Comparison of ENCODE assay signal across 26 cellular contexts in the genomic region with DNA sequence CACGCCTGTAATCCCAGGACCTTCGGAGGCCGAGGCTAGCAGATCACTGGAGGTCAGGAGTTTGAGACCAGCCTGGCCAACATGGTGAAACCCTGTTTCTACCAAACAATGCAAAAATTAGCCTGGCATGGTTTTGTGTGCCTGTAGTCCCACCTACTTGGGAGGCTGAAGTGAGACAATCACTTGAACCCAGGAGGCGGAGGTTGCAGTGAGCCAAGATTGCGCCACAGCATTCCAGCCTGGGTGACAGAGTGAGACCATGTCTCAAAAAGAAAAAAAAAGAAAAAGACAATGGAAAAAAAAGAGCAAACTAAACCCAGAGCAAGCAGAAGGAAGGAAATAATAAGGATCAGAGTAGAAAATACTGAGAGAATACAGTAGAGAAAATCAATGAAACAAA. TPM values are rescaled to one million over a fixed set of nuclear protein-coding genes. Genes with fewer than 3 reads are reported as not detected.
A peak's percentile ranks its signal among the peaks of the same experiment; 100 is the strongest.
DNase-seq lines count a peak whose midpoint lies in the region; ATAC-seq, FAIRE-seq and TF ChIP-seq lines count a peak whose summit lies in the region.
"Had no signal": no experiment of that assay in that cellular context is flagged by ENCODE, and none has a peak within 500 bp of the region (broad histone marks: within the 10 kb centered on the region; RNA-seq: fewer than 3 reads in every experiment).

No MANE protein-coding gene starts in this region.

- no peak for TF ChIP-seq CTCF in AG10803 (conservative IDR thresholded peaks at IDR 0.05; ENCODE audit: low read length)
- no peak for TF ChIP-seq CTCF in IMR-90 (conservative IDR thresholded peaks at IDR 0.05; ENCODE audit: low read depth, low read length)
- no peak for TF ChIP-seq CTCF in H1 (IDR thresholded peaks at IDR 0.05; ENCODE audit: control extremely low read depth in 1 of 3, insufficient read depth in 1 of 3, low read depth in 1 of 3, low read length in 3 of 3)

- H3K9me2 ChIP-seq in Karpas-422 (replicated peaks; ENCODE audit: insufficient read depth, low read length): no peaks in the 10 kb centered on the region

- H2AK5ac ChIP-seq in IMR-90 (ENCODE audit: low read depth, low read length): no peak overlapping the region
- H2AK5ac ChIP-seq in H1 (ENCODE audit: low read depth, low read length): no peak overlapping the region

- dilution Hi-C loops in IMR-90 (cut with HindIII; ENCODE audit: low sequenced_read_pairs, unreplicated experiment): no loop called here

- no peaks in the 10 kb centered on the region for H3K9me3 ChIP-seq in IMR-90 (ENCODE audit: control insufficient read depth, insufficient read depth, low read length)
- no peaks in the 10 kb centered on the region for H3K9me3 ChIP-seq in H1 (ENCODE audit: insufficient read depth in 2 of 2, low read depth in 1 of 2, low read length in 1 of 2)
- no peaks in the 10 kb centered on the region for H3K9me3 ChIP-seq in Karpas-422 (ENCODE audit: low read length)
- H3K9me3 ChIP-seq: body of pancreas, suprapubic skin had no signal

- WGBS in IMR-90 (ENCODE audit: extremely low coverage in 2 of 2, insufficient read length in 1 of 2), 2 experiments: 80% methylated on average over 1 of the region's 5 CpGs; no CpG with 5 or more reads in 1 of the 2 experiments
- WGBS in H1 (ENCODE audit: extremely low coverage in 1 of 2, insufficient coverage in 1 of 2, insufficient read length in 1 of 2, insufficient replicate concordance in 2 of 2, low coverage in 1 of 2, low lambda C conversion rate in 2 of 2, missing lambda C conversion rate in 1 of 2), 2 experiments: 93% methylated on average over 5 of the region's 5 CpGs; no CpG with 5 or more reads in 1 of the 2 experiments

- no peak for TF ChIP-seq RAD21 in IMR-90 (IDR thresholded peaks at IDR 0.05; ENCODE audit: low read length)
- no peak for TF ChIP-seq RAD21 in H1 (IDR thresholded peaks at IDR 0.05 in 1 of 2, conservative IDR thresholded peaks at IDR 0.05 in 1 of 2; ENCODE audit: low read depth in 2 of 2, low read length in 2 of 2)

- H3K4me1 ChIP-seq in IMR-90 (ENCODE audit: control insufficient read depth, insufficient read depth, low read length) (peaks cover 6% of the 10 kb centered on the region), H1 (replicated peaks in 1 of 4; ENCODE audit: control insufficient read depth in 3 of 4, insufficient read depth in 4 of 4, low read length in 3 of 4) (peaks cover 0 to 4% (median 0%) of the 10 kb centered on the region in 4 experiments; a peak in 3 of 7 replicates), Karpas-422 (ENCODE audit: low read length) (peaks cover 24% of the 10 kb centered on the region)

- H3K23me2 ChIP-seq in H1 (ENCODE audit: low read depth, low read length): peaks cover 3% of the 10 kb centered on the region

- H4K5ac ChIP-seq in IMR-90 (ENCODE audit: low read depth, low read length) (no peak overlapping the region), H1 (ENCODE audit: insufficient read length, low read depth, low read length) (no peak overlapping the region)

- no peak overlapping the region for H3K18ac ChIP-seq in IMR-90 (ENCODE audit: low read depth, low read length)
- H3K18ac ChIP-seq in H1 (ENCODE audit: extremely low read depth, low read length): no peak overlapping the region

- CTCF ChIA-PET in IMR-90 (lab: Yijun Ruan, JAX) (interaction anchor here (0.6 kb wide), 1 partner anchor 410 kb away, joined by 4 read pairs; no protein-coding TSS in a partner anchor), H1 (lab: Charles Lee; ENCODE audit: partially characterized antibody) (interaction anchor here (0.7 kb wide), 1 partner anchor 19 kb away, joined by 4 read pairs; no protein-coding TSS in a partner anchor)

- H4K20me1 ChIP-seq in IMR-90 (ENCODE audit: insufficient read depth, low read length) (peaks cover 18% of the 10 kb centered on the region), H1 (replicated peaks in 1 of 2; ENCODE audit: control insufficient read depth in 1 of 2, insufficient read depth in 2 of 2, low read length in 2 of 2) (no peaks in the 10 kb centered on the region), Karpas-422 (ENCODE audit: insufficient read depth, low read depth, low read length) (peaks cover 27% of the 10 kb centered on the region)

- H2BK15ac ChIP-seq in IMR-90 (ENCODE audit: low read depth, low read length): no peak overlapping the region
- H2BK15ac ChIP-seq in H1 (ENCODE audit: low read length): no peak overlapping the region

- H3K4me3 ChIP-seq in AG10803 (ENCODE audit: low read length) (no peak overlapping the region), IMR-90 (ENCODE audit: insufficient read depth, low read depth, low read length) (no peak overlapping the region), H1 (ENCODE audit: extremely low read depth in 1 of 4, insufficient read depth in 2 of 4, low read depth in 3 of 4, low read length in 4 of 4) (no peak overlapping the region), Karpas-422 (ENCODE audit: low read length) (no peak overlapping the region)
- H3K4me3 ChIP-seq: body of pancreas, SK-N-MC, suprapubic skin had no signal

- no peak overlapping the region for H2BK20ac ChIP-seq in IMR-90 (ENCODE audit: low read depth, low read length)
- no peak overlapping the region for H2BK20ac ChIP-seq in H1 (ENCODE audit: low read length)

- H3K27me3 ChIP-seq in IMR-90 (ENCODE audit: control insufficient read depth, insufficient read depth, low read length): no peaks in the 10 kb centered on the region
- H3K27me3 ChIP-seq in H1 (replicated peaks in 1 of 4; ENCODE audit: control insufficient read depth in 3 of 4, extremely low read depth in 1 of 4, insufficient read depth in 3 of 4, low read length in 3 of 4): no peaks in the 10 kb centered on the region
- H3K27me3 ChIP-seq in Karpas-422 (ENCODE audit: low read length): no peaks in the 10 kb centered on the region
- H3K27me3 ChIP-seq: body of pancreas, suprapubic skin had no signal

- POLR2A ChIA-PET in IMR-90 (lab: Charles Lee; ENCODE audit: unreplicated experiment): no interaction called here
- POLR2A ChIA-PET in H1 (lab: Charles Lee; ENCODE audit: partially characterized antibody): interaction anchor here (0.7 to 2.3 kb wide), 2 partner anchors 16 to 32 kb away, joined by 3 to 4 read pairs; no protein-coding TSS in a partner anchor
- POLR2A ChIA-PET in naive thymus-derived CD8-positive, alpha-beta T cell (lab: Charles Lee): no interaction called here

- no peak overlapping the region for H2BK12ac ChIP-seq in H1 (ENCODE audit: low read depth, low read length)

- H3K4me1 Mint-ChIP-seq in naive thymus-derived CD8-positive, alpha-beta T cell: peaks cover 43 to 88% (median 77%) of the 10 kb centered on the region in 4 donors

- DNase-seq in AG10803 (ENCODE audit: low read depth) (peak; percentile 31), IMR-90 (no peak), H1 (ENCODE audit: low read depth in 1 of 2, low spot score in 2 of 2) (no peak), Karpas-422 (no peak), SW480 (ENCODE audit: low spot score) (no peak), DMS79 treated with DMSO at 0.1 percent for 48 hours (lab: John Stamatoyannopoulos, UW) (no peak)
- no peak for DNase-seq in naive thymus-derived CD8-positive, alpha-beta T cell
- DNase-seq in activated effector memory CD4-positive, alpha-beta T cell treated with Interleukin-2 at 50 U/mL for 16 hours: no peak
- DNase-seq: activated CD4-positive, CD25-positive, alpha-beta regulatory T cell; activated CD8-positive, alpha-beta T cell treated with anti-CD3 and anti-CD28 coated beads, Interleukin-2, amount 10 ng/mL, durations not matched to agents 7 days and 5 days; activated naive CD4-positive, alpha-beta T cell treated with anti-CD3 and anti-CD28 coated beads, Interleukin-2, amount 10 ng/mL, durations not matched to agents 7 days and 5 days; activated T-cell treated with anti-CD3 and anti-CD28 coated beads, Interleukin-2, amount 50 U/mL, for 1 hour; body of pancreas; DMS79; H7; head of caudate nucleus; NCI-H1436 treated with DMSO at 0.1 percent for 48 hours; NCI-H2171; NCI-H526; nucleus accumbens; stimulated activated CD4-positive, alpha-beta T cell treated with anti-CD3 and anti-CD28 coated beads, Interleukin-15, amount 100 ng/mL, for 24 hours; T-helper 9 cell had no signal

- no peak overlapping the region for H3K14ac ChIP-seq in IMR-90 (replicated peaks; ENCODE audit: low read depth, low read length)
- H3K14ac ChIP-seq in H1 (ENCODE audit: insufficient read length): no peak overlapping the region

- TF ChIP-seq EP300 in H1 (IDR thresholded peaks at IDR 0.05; ENCODE audit: borderline replicate concordance in 1 of 2, low read depth in 2 of 2, low read length in 2 of 2): no peak

- H3K4ac ChIP-seq in IMR-90 (ENCODE audit: low read depth, low read length): no peak overlapping the region
- H3K4ac ChIP-seq in H1 (replicated peaks; ENCODE audit: insufficient read length, low read depth, low read length): no peak overlapping the region

- H2BK5ac ChIP-seq in IMR-90 (ENCODE audit: low read depth, low read length, poor library complexity, severe bottlenecking) (no peak overlapping the region), H1 (ENCODE audit: low read depth, low read length) (no peak overlapping the region)

- in situ Hi-C loops in IMR-90 (cut with MboI; ENCODE audit: low sequenced_read_pairs): loop anchor here (25.0 kb wide), 1 partner anchor 382 kb away; a partner anchor contains a TSS

- peak overlapping the region in 6 of 10 donors; percentile 29 to 74 (median 55) for H3K27ac Mint-ChIP-seq in naive thymus-derived CD8-positive, alpha-beta T cell
- H3K27ac Mint-ChIP-seq: activated CD8-positive, alpha-beta T cell treated with anti-CD3 and anti-CD28 coated beads, Interleukin-2, amount 10 ng/mL, durations not matched to agents 7 days and 5 days; activated naive CD4-positive, alpha-beta T cell treated with anti-CD3 and anti-CD28 coated beads, Interleukin-2, amount 10 ng/mL, durations not matched to agents 7 days and 5 days had no signal

- peaks cover 13 to 52% (median 22%) of the 10 kb centered on the region in 3 donors for H3K36me3 Mint-ChIP-seq in naive thymus-derived CD8-positive, alpha-beta T cell

- no peak overlapping the region for H3K27ac ChIP-seq in IMR-90 (ENCODE audit: insufficient read depth, low read length)
- no peak overlapping the region for H3K27ac ChIP-seq in H1 (ENCODE audit: low read depth, low read length)
- no peak overlapping the region for H3K27ac ChIP-seq in Karpas-422 (ENCODE audit: low read length)
- H3K27ac ChIP-seq: body of pancreas, SK-N-MC, suprapubic skin had no signal

- H3K9ac ChIP-seq in IMR-90 (ENCODE audit: low read depth, low read length) (no peak overlapping the region), H1 (replicated peaks in 1 of 4; ENCODE audit: extremely low read depth in 1 of 4, low read depth in 3 of 4, low read length in 3 of 4) (no peak overlapping the region), Karpas-422 (ENCODE audit: low read length) (no peak overlapping the region)

- no peak for FAIRE-seq in H1 (lab: Jason Lieb, UNC)
- FAIRE-seq: colon had no signal

- no peak overlapping the region for H4K8ac ChIP-seq in IMR-90 (ENCODE audit: low read depth in 2 of 2, low read length in 2 of 2)
- no peak overlapping the region for H4K8ac ChIP-seq in H1 (ENCODE audit: extremely low read depth, insufficient read depth, low read length)

- no peaks in the 10 kb centered on the region for H3K27me3 Mint-ChIP-seq in naive thymus-derived CD8-positive, alpha-beta T cell
- H3K27me3 Mint-ChIP-seq: activated naive CD4-positive, alpha-beta T cell treated with anti-CD3 and anti-CD28 coated beads, Interleukin-2, amount 10 ng/mL, durations not matched to agents 7 days and 5 days had no signal

- no peak overlapping the region for H3K4me2 ChIP-seq in IMR-90 (ENCODE audit: low read depth, low read length)
- no peak overlapping the region for H3K4me2 ChIP-seq in H1 (ENCODE audit: insufficient read depth in 1 of 2, low read depth in 2 of 2, low read length in 2 of 2)
- H3K4me2 ChIP-seq in Karpas-422 (ENCODE audit: low read depth, low read length, poor library complexity, severe bottlenecking): no peak overlapping the region

- BruUV-seq in IMR-90 (replicated peaks; lab: Mats Ljungman, UMichigan): no TSS peak

- peaks cover 5 to 28% of the 10 kb centered on the region in 2 experiments; a peak in 3 of 4 replicates for H3K79me2 ChIP-seq in H1 (ENCODE audit: control insufficient read depth in 1 of 2, insufficient read depth in 2 of 2, low read length in 2 of 2)
- peaks cover 99% of the 10 kb centered on the region for H3K79me2 ChIP-seq in Karpas-422 (ENCODE audit: low read length)

- no peak overlapping the region for H2AK9ac ChIP-seq in IMR-90 (replicated peaks; ENCODE audit: low read depth, low read length, poor library complexity)

- H4K91ac ChIP-seq in IMR-90 (ENCODE audit: insufficient read depth, low read depth, low read length) (no peak overlapping the region), H1 (replicated peaks; ENCODE audit: insufficient read length, low read length) (no peak overlapping the region)

- intact Hi-C loops in IMR-90 (cut with micrococcal nuclease): no loop called here

- H3K36me3 ChIP-seq in IMR-90 (ENCODE audit: control insufficient read depth, insufficient read depth, low read length): peaks cover 3% of the 10 kb centered on the region; the same call in 1 of the 2 replicates
- H3K36me3 ChIP-seq in H1 (ENCODE audit: control insufficient read depth in 2 of 4, insufficient read depth in 4 of 4, low read length in 3 of 4): peaks cover 0 to 10% (median 2%) of the 10 kb centered on the region in 4 experiments; a peak in 4 of 8 replicates
- peaks cover 47% of the 10 kb centered on the region; the same call in 1 of the 2 replicates for H3K36me3 ChIP-seq in Karpas-422 (ENCODE audit: insufficient read depth, low read length)

- H3K79me1 ChIP-seq in IMR-90 (ENCODE audit: low read depth in 1 of 2, low read length in 2 of 2) (peaks cover 31 to 61% of the 10 kb centered on the region in 2 experiments), H1 (ENCODE audit: low read depth, low read length) (no peaks in the 10 kb centered on the region; the same call in none of the 2 replicates)

- H2BK120ac ChIP-seq in IMR-90 (ENCODE audit: low read depth, low read length): no peak overlapping the region
- no peak overlapping the region for H2BK120ac ChIP-seq in H1 (replicated peaks; ENCODE audit: low read depth, low read length)

- H2AFZ ChIP-seq in IMR-90 (replicated peaks; ENCODE audit: low read length, poor library complexity) (no peak overlapping the region), H1 (ENCODE audit: low read length) (no peak overlapping the region), Karpas-422 (ENCODE audit: low read length) (no peak overlapping the region)

- H3K56ac ChIP-seq in IMR-90 (ENCODE audit: extremely low read depth, insufficient read depth, low read length): no peak overlapping the region
- no peak overlapping the region for H3K56ac ChIP-seq in H1 (replicated peaks; ENCODE audit: insufficient read length, low read depth, low read length)

- H3K23ac ChIP-seq in IMR-90 (ENCODE audit: low read depth, low read length) (no peak overlapping the region), H1 (ENCODE audit: insufficient read length) (no peak overlapping the region)

- TF ChIP-seq POLR2A in IMR-90 (IDR thresholded peaks at IDR 0.05; ENCODE audit: low read depth, low read length) (no peak), H1 (IDR thresholded peaks at IDR 0.05; ENCODE audit: control extremely low read depth in 1 of 2, low read depth in 2 of 2, low read length in 2 of 2) (no peak)

- ATAC-seq in IMR-90 (ENCODE audit: low read depth): no peak
- ATAC-seq in naive thymus-derived CD8-positive, alpha-beta T cell: no peak
- ATAC-seq: activated CD8-positive, alpha-beta T cell treated with anti-CD3 and anti-CD28 coated beads, Interleukin-2, amount 10 ng/mL, durations not matched to agents 7 days and 5 days; body of pancreas had no signal

- peaks cover 0 to 2% (median 0%) of the 10 kb centered on the region in 9 donors for H3K9me3 Mint-ChIP-seq in naive thymus-derived CD8-positive, alpha-beta T cell
- H3K9me3 Mint-ChIP-seq: activated naive CD4-positive, alpha-beta T cell treated with anti-CD3 and anti-CD28 coated beads, Interleukin-2, amount 10 ng/mL, durations not matched to agents 7 days and 5 days had no signal

- H3K9me1 ChIP-seq in IMR-90 (ENCODE audit: insufficient read depth, low read length): peaks cover 12% of the 10 kb centered on the region

- H3K4me3 Mint-ChIP-seq in naive thymus-derived CD8-positive, alpha-beta T cell: peak overlapping the region in 5 of 10 donors; percentile 12 to 36 (median 20)
- H3K4me3 Mint-ChIP-seq: activated CD8-positive, alpha-beta T cell treated with anti-CD3 and anti-CD28 coated beads, Interleukin-2, amount 10 ng/mL, durations not matched to agents 7 days and 5 days; activated naive CD4-positive, alpha-beta T cell treated with anti-CD3 and anti-CD28 coated beads, Interleukin-2, amount 10 ng/mL, durations not matched to agents 7 days and 5 days had no signal

RNA-seq across cellular contexts. Expression of a gene that starts 5.4 kb away (rescaled TPM):
- total RNA-seq in IMR-90 (2012; rRNA removed): 38.0 and 51.9 TPM in 2 replicates
- polyA plus RNA-seq in IMR-90 (2012; rRNA removed) (65.1 and 69.5 TPM in 2 replicates), H1 (2011; rRNA removed) (44.8 and 59.3 TPM in 2 replicates)
- 7.7 and 33.2 TPM in 2 replicates for polyA plus RNA-seq in IMR-90 (2012; cell fraction: cytosol; rRNA removed)
- polyA plus RNA-seq in IMR-90 (2012; cell fraction: nucleus; rRNA removed; ENCODE audit: low replicate concordance): 2.5 and 15.1 TPM in 2 replicates
- total RNA-seq in H1 (2021; fragmentation: NEBNext Ultra II Directional; extraction: Animal tissue kit (Norgen Biotek cat#: 25700)): 50.2 and 55.6 TPM in 2 replicates
- polyA plus RNA-seq in H1 (2011; cell fraction: cytosol; rRNA removed): 43.3 TPM
- 11.4 TPM for polyA plus RNA-seq in H1 (2011; cell fraction: nucleus; rRNA removed)
- polyA plus RNA-seq in H1 (2012, experiment 1 of 2): 31.2 to 64.3 TPM (median 43.5 TPM) in 4 replicates
- polyA plus RNA-seq in H1 (2012, experiment 2 of 2): 35.9 TPM
- polyA plus RNA-seq in H1 (2013, experiment 1 of 2): 149 TPM
- polyA plus RNA-seq in H1 (2013, experiment 2 of 2): 132 TPM
- 9.7 and 14.7 TPM in 2 replicates for polyA minus RNA-seq in H1 (2011; rRNA and poly(A)+ RNA removed)
- 6.9 TPM for polyA minus RNA-seq in H1 (2011; cell fraction: cytosol; rRNA and poly(A)+ RNA removed)
- polyA minus RNA-seq in H1 (2011; cell fraction: nucleus; rRNA and poly(A)+ RNA removed): 37.0 TPM
- total RNA-seq in naive thymus-derived CD8-positive, alpha-beta T cell: 100 to 1,000 TPM in 1 of 2 experiments, 10 to 100 TPM in 1; 99.9 to 104 TPM
- 100 to 1,000 TPM; 122 to 166 (median 148) TPM for polyA plus RNA-seq in naive thymus-derived CD8-positive, alpha-beta T cell
- total RNA-seq in Karpas-422 (2014; rRNA removed; shearing (Covaris generic); ENCODE audit: low replicate concordance): 84.9 and 136 TPM in 2 replicates

RNA-seq across cellular contexts. Expression of a gene that starts 22.9 kb away (rescaled TPM):
- not detected in 2 replicates for total RNA-seq in IMR-90 (2012; rRNA removed)
- not detected in 2 replicates for polyA plus RNA-seq in IMR-90 (2012; rRNA removed)
- not detected in 2 replicates for polyA plus RNA-seq in IMR-90 (2012; cell fraction: cytosol; rRNA removed)
- 0.30 TPM in 1 of 2 replicates, not detected in the other for polyA plus RNA-seq in IMR-90 (2012; cell fraction: nucleus; rRNA removed; ENCODE audit: low replicate concordance)
- total RNA-seq in H1 (2021; fragmentation: NEBNext Ultra II Directional; extraction: Animal tissue kit (Norgen Biotek cat#: 25700)): 0.30 and 0.50 TPM in 2 replicates
- 0.49 and 0.89 TPM in 2 replicates for polyA plus RNA-seq in H1 (2011; rRNA removed)
- 0.61 TPM for polyA plus RNA-seq in H1 (2011; cell fraction: cytosol; rRNA removed)
- polyA plus RNA-seq in H1 (2011; cell fraction: nucleus; rRNA removed): 0.66 TPM
- 0.50 to 0.96 TPM (median 0.64 TPM) in 3 of 4 replicates, not detected in the other for polyA plus RNA-seq in H1 (2012, experiment 1 of 2)
- 1.5 TPM for polyA plus RNA-seq in H1 (2012, experiment 2 of 2)
- 0.36 TPM for polyA plus RNA-seq in H1 (2013, experiment 1 of 2)
- polyA plus RNA-seq in H1 (2013, experiment 2 of 2): 0.46 TPM
- polyA minus RNA-seq in H1 (2011; rRNA and poly(A)+ RNA removed): 0.38 and 0.56 TPM in 2 replicates
- not detected for polyA minus RNA-seq in H1 (2011; cell fraction: cytosol; rRNA and poly(A)+ RNA removed)
- polyA minus RNA-seq in H1 (2011; cell fraction: nucleus; rRNA and poly(A)+ RNA removed): not detected
- total RNA-seq in naive thymus-derived CD8-positive, alpha-beta T cell: not detected
- polyA plus RNA-seq in naive thymus-derived CD8-positive, alpha-beta T cell: under 1 TPM in 1 of 3 donors, not detected in 2; 0.29 TPM
- total RNA-seq in Karpas-422 (2014; rRNA removed; shearing (Covaris generic); ENCODE audit: low replicate concordance): not detected in 2 replicates
- total RNA-seq: activated CD8-positive, alpha-beta T cell treated with anti-CD3 and anti-CD28 coated beads, Interleukin-2, amount 10 ng/mL, durations not matched to agents 7 days and 5 days; RPMI7951 had no signal

RNA-seq across cellular contexts. Expression of a gene that starts 39.9 kb away (rescaled TPM):
- total RNA-seq in IMR-90 (2012; rRNA removed): under 0.01 TPM in 2 replicates
- polyA plus RNA-seq in IMR-90 (2012; rRNA removed) (0.03 and 0.07 TPM in 2 replicates), H1 (2011; rRNA removed) (0.30 and 0.60 TPM in 2 replicates)
- 0.01 and 0.03 TPM in 2 replicates for polyA plus RNA-seq in IMR-90 (2012; cell fraction: cytosol; rRNA removed)
- 0.05 and 0.10 TPM in 2 replicates for polyA plus RNA-seq in IMR-90 (2012; cell fraction: nucleus; rRNA removed; ENCODE audit: low replicate concordance)
- 2.4 and 2.7 TPM in 2 replicates for total RNA-seq in H1 (2021; fragmentation: NEBNext Ultra II Directional; extraction: Animal tissue kit (Norgen Biotek cat#: 25700))
- 0.52 TPM for polyA plus RNA-seq in H1 (2011; cell fraction: cytosol; rRNA removed)
- 1.9 TPM for polyA plus RNA-seq in H1 (2011; cell fraction: nucleus; rRNA removed)
- polyA plus RNA-seq in H1 (2012, experiment 1 of 2): 1.6 to 2.5 TPM (median 2.3 TPM) in 4 replicates
- 0.75 TPM for polyA plus RNA-seq in H1 (2012, experiment 2 of 2)
- 0.53 TPM for polyA plus RNA-seq in H1 (2013, experiment 1 of 2)
- polyA plus RNA-seq in H1 (2013, experiment 2 of 2): 0.46 TPM
- 1.1 and 1.3 TPM in 2 replicates for polyA minus RNA-seq in H1 (2011; rRNA and poly(A)+ RNA removed)
- polyA minus RNA-seq in H1 (2011; cell fraction: cytosol; rRNA and poly(A)+ RNA removed): 1.8 TPM
- 2.0 TPM for polyA minus RNA-seq in H1 (2011; cell fraction: nucleus; rRNA and poly(A)+ RNA removed)
- total RNA-seq in naive thymus-derived CD8-positive, alpha-beta T cell: under 1 TPM in 1 of 2 experiments, not detected in 1; 0.14 TPM
- not detected for polyA plus RNA-seq in naive thymus-derived CD8-positive, alpha-beta T cell
- not detected in 2 replicates for total RNA-seq in Karpas-422 (2014; rRNA removed; shearing (Covaris generic); ENCODE audit: low replicate concordance)
- total RNA-seq: activated CD8-positive, alpha-beta T cell treated with anti-CD3 and anti-CD28 coated beads, Interleukin-2, amount 10 ng/mL, durations not matched to agents 7 days and 5 days had no signal

RNA-seq across cellular contexts. Expression of a gene that starts 52.5 kb away (rescaled TPM):
- total RNA-seq in IMR-90 (2012; rRNA removed): 3.3 and 3.4 TPM in 2 replicates
- 7.0 and 7.8 TPM in 2 replicates for polyA plus RNA-seq in IMR-90 (2012; rRNA removed)
- polyA plus RNA-seq in IMR-90 (2012; cell fraction: cytosol; rRNA removed): 4.5 and 5.1 TPM in 2 replicates
- polyA plus RNA-seq in IMR-90 (2012; cell fraction: nucleus; rRNA removed; ENCODE audit: low replicate concordance): 15.7 and 20.4 TPM in 2 replicates
- total RNA-seq in H1 (2021; fragmentation: NEBNext Ultra II Directional; extraction: Animal tissue kit (Norgen Biotek cat#: 25700)): 58.1 and 59.2 TPM in 2 replicates
- 38.8 and 63.4 TPM in 2 replicates for polyA plus RNA-seq in H1 (2011; rRNA removed)
- polyA plus RNA-seq in H1 (2011; cell fraction: cytosol; rRNA removed): 37.8 TPM
- 46.7 TPM for polyA plus RNA-seq in H1 (2011; cell fraction: nucleus; rRNA removed)
- 35.3 to 39.3 TPM (median 37.0 TPM) in 4 replicates for polyA plus RNA-seq in H1 (2012, experiment 1 of 2)
- polyA plus RNA-seq in H1 (2012, experiment 2 of 2): 35.0 TPM
- polyA plus RNA-seq in H1 (2013, experiment 1 of 2): 29.4 TPM
- 30.4 TPM for polyA plus RNA-seq in H1 (2013, experiment 2 of 2)
- polyA minus RNA-seq in H1 (2011; rRNA and poly(A)+ RNA removed): 25.9 and 31.7 TPM in 2 replicates
- polyA minus RNA-seq in H1 (2011; cell fraction: cytosol; rRNA and poly(A)+ RNA removed): 15.9 TPM
- polyA minus RNA-seq in H1 (2011; cell fraction: nucleus; rRNA and poly(A)+ RNA removed): 14.5 TPM
- 1 to 10 TPM; 4.7 TPM for total RNA-seq in naive thymus-derived CD8-positive, alpha-beta T cell
- polyA plus RNA-seq in naive thymus-derived CD8-positive, alpha-beta T cell: 10 to 100 TPM in 1 of 3 donors, 1 to 10 TPM in 2; 3.9 to 11.9 (median 4.2) TPM
- total RNA-seq in Karpas-422 (2014; rRNA removed; shearing (Covaris generic); ENCODE audit: low replicate concordance): 0.83 and 1.2 TPM in 2 replicates
